In the genomic region with DNA sequence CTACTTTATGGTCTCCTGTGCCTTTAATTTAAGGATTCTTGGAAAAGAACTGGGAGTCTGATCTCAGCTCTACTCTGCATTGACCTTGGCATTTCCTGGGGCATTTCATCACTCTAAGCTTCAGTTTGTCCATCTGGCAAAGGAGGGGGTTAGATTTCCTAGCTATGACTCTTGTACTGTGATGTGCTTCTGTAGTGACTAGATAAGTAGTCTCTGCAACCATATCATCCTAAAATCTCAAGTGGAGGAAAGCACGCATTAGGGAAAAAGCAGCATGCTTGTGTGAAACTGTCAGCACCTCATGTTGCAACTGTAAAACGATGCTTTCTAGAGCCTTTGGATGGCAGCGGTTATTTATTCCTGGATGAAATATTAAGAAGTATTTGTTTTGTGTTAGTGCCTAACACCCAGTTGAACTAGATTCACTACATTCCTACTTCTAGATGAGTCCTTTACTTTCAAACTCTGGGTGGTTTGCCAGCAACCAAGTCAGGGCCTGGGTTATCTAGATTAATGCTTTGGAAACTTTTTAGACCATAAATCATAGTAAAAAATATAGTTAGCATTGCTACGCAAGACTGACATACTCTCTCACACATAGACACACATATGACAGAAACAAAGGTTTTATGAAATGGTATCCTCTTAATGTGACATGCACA, we compare ENCODE assay signal across 1 cellular context.
TF ChIP-seq lines count a peak whose summit lies in the region.

No MANE protein-coding gene starts in this region.

TF ChIP-seq in H1, 55 proteins besides CTCF, POLR2A, EP300 and RAD21 (continued from another document):
- TF ChIP-seq FOSL1 (IDR thresholded peaks at IDR 0.05; ENCODE audit: insufficient read depth, low read depth, low read length) (no peak), CBX8 (IDR thresholded peaks at IDR 0.05; ENCODE audit: borderline replicate concordance, low read depth, low read length) (no peak), SP4 (IDR thresholded peaks at IDR 0.05; ENCODE audit: low read length) (no peak), SUZ12 (IDR thresholded peaks at IDR 0.05; ENCODE audit: low read length) (no peak), BCL11A (IDR thresholded peaks at IDR 0.05; ENCODE audit: low read depth in 2 of 2, low read length in 2 of 2) (no peak), JUND (IDR thresholded peaks at IDR 0.05; ENCODE audit: low read length) (no peak)
TF ChIP-seq in H1: peak in this region for 0.
